Comparison of ENCODE assay signal across 2 cellular contexts in the genomic region with DNA sequence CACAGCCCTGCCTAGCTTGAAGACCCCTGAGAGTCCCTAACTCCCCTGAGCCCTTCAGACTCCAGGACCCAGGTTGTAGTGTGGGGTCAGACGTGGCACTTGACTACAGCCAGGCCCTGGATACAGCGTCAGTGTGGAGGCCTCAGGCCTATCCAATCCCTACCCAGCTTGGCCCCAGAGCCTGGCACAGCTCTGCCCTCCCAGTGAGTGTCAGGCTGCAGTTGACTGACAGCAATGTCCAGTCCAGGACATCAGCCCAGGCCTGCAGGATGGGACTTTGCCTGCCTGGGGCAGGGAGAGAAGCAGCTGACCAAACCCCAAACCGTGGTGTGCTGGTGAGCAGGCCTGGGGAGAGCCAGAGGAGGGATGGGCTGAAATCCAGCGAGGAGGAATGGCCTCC.
TF ChIP-seq lines count a peak whose summit lies in the region.

No MANE protein-coding gene starts in this region.

TF ChIP-seq in H1, 55 proteins besides CTCF, POLR2A, EP300 and RAD21 (continued from another document):
- TF ChIP-seq MAFK (IDR thresholded peaks at IDR 0.05; ENCODE audit: low read depth, low read length), result no peak
- TF ChIP-seq MAX (IDR thresholded peaks at IDR 0.05), result no peak
- TF ChIP-seq JUND (IDR thresholded peaks at IDR 0.05; ENCODE audit: low read length), result no peak
- no peak for TF ChIP-seq NRF1 (IDR thresholded peaks at IDR 0.05; ENCODE audit: low read depth, low read length)
- no peak for TF ChIP-seq CHD1 (IDR thresholded peaks at IDR 0.05; ENCODE audit: low read depth, low read length)
- no peak for TF ChIP-seq USF2 (IDR thresholded peaks at IDR 0.05; ENCODE audit: low read length)
- TF ChIP-seq SIN3A (conservative IDR thresholded peaks at IDR 0.05 in 1 of 2, IDR thresholded peaks at IDR 0.05 in 1 of 2; ENCODE audit: low read depth in 1 of 2, low read length in 2 of 2), result no peak
- TF ChIP-seq HDAC2 (IDR thresholded peaks at IDR 0.05; ENCODE audit: borderline replicate concordance in 1 of 2, low read depth in 2 of 2, low read length in 2 of 2), result no peak
- no peak for TF ChIP-seq POU5F1 (IDR thresholded peaks at IDR 0.05; ENCODE audit: low read depth, low read length)
- TF ChIP-seq, protein P1, sequence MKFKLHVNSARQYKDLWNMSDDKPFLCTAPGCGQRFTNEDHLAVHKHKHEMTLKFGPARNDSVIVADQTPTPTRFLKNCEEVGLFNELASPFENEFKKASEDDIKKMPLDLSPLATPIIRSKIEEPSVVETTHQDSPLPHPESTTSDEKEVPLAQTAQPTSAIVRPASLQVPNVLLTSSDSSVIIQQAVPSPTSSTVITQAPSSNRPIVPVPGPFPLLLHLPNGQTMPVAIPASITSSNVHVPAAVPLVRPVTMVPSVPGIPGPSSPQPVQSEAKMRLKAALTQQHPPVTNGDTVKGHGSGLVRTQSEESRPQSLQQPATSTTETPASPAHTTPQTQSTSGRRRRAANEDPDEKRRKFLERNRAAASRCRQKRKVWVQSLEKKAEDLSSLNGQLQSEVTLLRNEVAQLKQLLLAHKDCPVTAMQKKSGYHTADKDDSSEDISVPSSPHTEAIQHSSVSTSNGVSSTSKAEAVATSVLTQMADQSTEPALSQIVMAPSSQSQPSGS (IDR thresholded peaks at IDR 0.05; ENCODE audit: low read length), result no peak
- no peak for TF ChIP-seq SIX5 (IDR thresholded peaks at IDR 0.05; ENCODE audit: low read depth, low read length)
TF ChIP-seq in H1: peak in this region for 0.

TF ChIP-seq in WTC11, 78 proteins besides CTCF, POLR2A, EP300 and RAD21 (continued from another document):
- TF ChIP-seq NR3C1 (CRISPR knock-in tag; conservative IDR thresholded peaks at IDR 0.05; ENCODE audit: low read depth) (no peak), SOX15 (CRISPR knock-in tag; IDR thresholded peaks at IDR 0.05) (no peak), AFF4 (CRISPR knock-in tag; IDR thresholded peaks at IDR 0.05; ENCODE audit: borderline replicate concordance) (no peak), FOXJ3 (CRISPR knock-in tag; IDR thresholded peaks at IDR 0.05; ENCODE audit: borderline replicate concordance) (no peak), MLX (CRISPR knock-in tag; IDR thresholded peaks at IDR 0.05) (no peak), FOXP4 (CRISPR knock-in tag; IDR thresholded peaks at IDR 0.05) (no peak), PRDM15 (CRISPR knock-in tag; IDR thresholded peaks at IDR 0.05) (no peak), HMGA2 (CRISPR knock-in tag; IDR thresholded peaks at IDR 0.05) (no peak), KAT7 (CRISPR knock-in tag; IDR thresholded peaks at IDR 0.05; ENCODE audit: borderline replicate concordance) (no peak), FOXK1 (CRISPR knock-in tag; IDR thresholded peaks at IDR 0.05) (no peak)
- TF ChIP-seq, protein P2, sequence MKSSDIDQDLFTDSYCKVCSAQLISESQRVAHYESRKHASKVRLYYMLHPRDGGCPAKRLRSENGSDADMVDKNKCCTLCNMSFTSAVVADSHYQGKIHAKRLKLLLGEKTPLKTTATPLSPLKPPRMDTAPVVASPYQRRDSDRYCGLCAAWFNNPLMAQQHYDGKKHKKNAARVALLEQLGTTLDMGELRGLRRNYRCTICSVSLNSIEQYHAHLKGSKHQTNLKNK (CRISPR knock-in tag; IDR thresholded peaks at IDR 0.05), result no peak
- TF ChIP-seq, protein P3, sequence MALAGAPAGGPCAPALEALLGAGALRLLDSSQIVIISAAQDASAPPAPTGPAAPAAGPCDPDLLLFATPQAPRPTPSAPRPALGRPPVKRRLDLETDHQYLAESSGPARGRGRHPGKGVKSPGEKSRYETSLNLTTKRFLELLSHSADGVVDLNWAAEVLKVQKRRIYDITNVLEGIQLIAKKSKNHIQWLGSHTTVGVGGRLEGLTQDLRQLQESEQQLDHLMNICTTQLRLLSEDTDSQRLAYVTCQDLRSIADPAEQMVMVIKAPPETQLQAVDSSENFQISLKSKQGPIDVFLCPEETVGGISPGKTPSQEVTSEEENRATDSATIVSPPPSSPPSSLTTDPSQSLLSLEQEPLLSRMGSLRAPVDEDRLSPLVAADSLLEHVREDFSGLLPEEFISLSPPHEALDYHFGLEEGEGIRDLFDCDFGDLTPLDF (CRISPR knock-in tag; IDR thresholded peaks at IDR 0.05), result no peak
TF ChIP-seq in WTC11: peak in this region for 0.
